8 cellular contexts compared by ENCODE assay signal in the genomic region with DNA sequence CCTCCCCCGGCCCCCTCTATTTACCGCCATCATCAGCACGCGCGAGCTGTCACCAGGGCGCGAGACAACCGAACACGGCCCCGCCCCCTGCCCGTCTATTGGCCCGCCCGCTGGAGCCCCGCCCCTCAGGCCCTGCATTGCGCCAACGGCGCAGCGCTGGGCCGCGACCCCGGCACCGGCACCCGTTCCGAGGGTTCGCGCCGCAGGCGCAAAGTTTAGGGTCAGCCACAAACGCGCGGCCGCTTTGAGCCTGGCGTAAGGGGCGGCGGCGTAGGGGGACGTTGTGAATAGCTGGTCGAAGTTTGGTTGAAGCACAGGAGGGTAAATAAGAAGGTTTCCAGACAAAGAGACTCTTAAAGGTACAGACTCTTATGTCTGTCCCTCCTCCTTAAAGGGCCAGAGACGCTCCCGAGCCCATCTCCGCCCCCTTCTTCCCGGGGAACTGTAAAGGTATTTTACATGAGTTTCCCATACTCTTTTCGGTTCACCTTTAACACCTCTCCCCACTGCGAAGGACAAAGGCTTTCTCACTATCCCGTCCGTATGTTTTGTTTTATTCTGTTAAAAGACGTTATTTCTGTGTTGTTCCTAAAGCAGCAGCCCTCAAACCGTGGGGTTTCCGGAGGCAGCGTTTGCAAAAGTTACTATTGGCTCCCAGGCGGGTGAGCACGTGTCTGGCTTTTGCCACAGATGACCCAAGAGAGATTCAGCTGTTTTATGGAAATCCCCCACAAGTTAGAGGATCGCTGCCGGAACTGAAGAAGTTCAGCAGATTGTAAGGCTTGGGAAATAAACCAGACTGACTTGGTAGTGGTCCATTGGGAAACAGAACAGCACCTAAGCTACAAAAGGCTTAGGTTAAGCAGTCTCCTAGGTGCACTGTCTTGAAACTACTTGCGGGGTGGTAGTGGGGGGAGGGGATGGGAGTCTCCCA. TPM values are rescaled to one million over a fixed set of nuclear protein-coding genes. Genes with fewer than 3 reads are reported as not detected.
DNase-seq lines count a peak whose midpoint lies in the region; ATAC-seq lines count a peak whose summit lies in the region.

USP49 (minus strand) TSS at position 76 of the 934 bp plus-strand sequence. CDS start 88,392 bp downstream, outside the sequence.

- ATAC-seq in GM21360 (IDR thresholded peaks at IDR 0.05; ENCODE audit: unreplicated experiment): peak; percentile 81

- DNase-seq in COR-L47 (lab: John Stamatoyannopoulos, UW): peak; percentile 97
- peak; percentile 85 for DNase-seq in HT-29 (ENCODE audit: low spot score)
- peak; percentile 20 for DNase-seq in NK-92 (lab: John Stamatoyannopoulos, UW; ENCODE audit: unreplicated experiment)
- peak; percentile 97 for DNase-seq in activated CD8-positive, alpha-beta memory T cell treated with anti-CD3 and anti-CD28 coated beads for 24 hours
- DNase-seq in mesenteric fat pad (ENCODE audit: low spot score): peak; percentile 96
- peak; percentile 87 for DNase-seq in stimulated activated CD8-positive, alpha-beta memory T cell treated with anti-CD3 and anti-CD28 coated beads, Interleukin-15, amount 100 ng/mL, for 24 hours (ENCODE audit: low read depth)

- peak within 1 kb of the TSS; percentile 95 for H3K9ac ChIP-seq in endocrine pancreas (ENCODE audit: control insufficient read depth, insufficient read depth, low read length)

- no peaks in the 10 kb centered on the region for H3K36me3 ChIP-seq in endocrine pancreas (ENCODE audit: control insufficient read depth, insufficient read depth, low read length)

- no peaks in the 10 kb centered on the region for H3K4me1 ChIP-seq in endocrine pancreas (ENCODE audit: control insufficient read depth, insufficient read depth, low read length)

- H3K9me3 ChIP-seq in endocrine pancreas (ENCODE audit: control insufficient read depth, low read length): no peaks in the 10 kb centered on the region

- H3K4me3 ChIP-seq in endocrine pancreas (ENCODE audit: control insufficient read depth, insufficient read depth, low read length): peak within 1 kb of the TSS; percentile 84

- no peaks in the 10 kb centered on the region for H3K27me3 ChIP-seq in endocrine pancreas (ENCODE audit: control insufficient read depth, insufficient read depth, low read length)

RNA-seq across cellular contexts. Expression of gene USP49, which starts in this region (rescaled TPM):
- 2.0 and 2.9 TPM in 2 replicates for total RNA-seq in HT-29 (2014; rRNA removed; shearing (Covaris generic))
- 8.3 TPM for total RNA-seq in mesenteric fat pad

Comparison
In these comparisons a context has a peak if more than half of its experiments do, and no peak if none do; other contexts are left out.
1. Peak in every context shown above with its lines: DNase-seq, ATAC-seq and H3K4me3 ChIP-seq.
2. DNase-seq: peak in every context shown above with its lines; median percentile 97 in COR-L47; 97 in activated CD8-positive, alpha-beta memory T cell treated with anti-CD3 and anti-CD28 coated beads for 24 hours; 96 in mesenteric fat pad; 87 in stimulated activated CD8-positive, alpha-beta memory T cell treated with anti-CD3 and anti-CD28 coated beads, Interleukin-15, amount 100 ng/mL, for 24 hours; 85 in HT-29; 20 in NK-92.